37 cellular contexts compared by ENCODE assay signal in genomic region chr3:69805491-69805890, GRCh38.
DNase-seq lines count a peak whose midpoint lies in the region; ATAC-seq, FAIRE-seq and TF ChIP-seq lines count a peak whose summit lies in the region.
"Had no signal": no experiment of that assay in that cellular context is flagged by ENCODE, and none has a peak within 500 bp of the region (broad histone marks: within the 10 kb centered on the region; RNA-seq: fewer than 3 reads in every experiment).

No MANE protein-coding gene starts in this region.

- H2AFZ ChIP-seq in IMR-90 (replicated peaks; ENCODE audit: low read length, poor library complexity) = no peak overlapping the region
- no peak overlapping the region for H2AFZ ChIP-seq in trophoblast cell (ENCODE audit: insufficient read depth, low read length, poor library complexity)
- no peak overlapping the region for H2AFZ ChIP-seq in H9 (ENCODE audit: low read length)

- H3K79me2 ChIP-seq in trophoblast cell (ENCODE audit: control insufficient read depth, insufficient read depth, low read length, poor library complexity) = no peaks in the 10 kb centered on the region
- no peaks in the 10 kb centered on the region for H3K79me2 ChIP-seq in H9 (ENCODE audit: insufficient read depth, low read length)

- H3K9me3 Mint-ChIP-seq in activated T-cell treated with anti-CD3 and anti-CD28 coated beads, Interleukin-2, amount 50 U/mL, for 72 hours = peaks cover 0 to 1% of the 10 kb centered on the region in 2 donors
- no peaks in the 10 kb centered on the region for H3K9me3 Mint-ChIP-seq in H9
- H3K9me3 Mint-ChIP-seq: CD4-positive, alpha-beta memory T cell; CD4-positive, alpha-beta T cell; CD8-positive, alpha-beta T cell had no signal

- H3K23ac ChIP-seq in IMR-90 (ENCODE audit: low read depth, low read length) (no peak overlapping the region), trophoblast cell (ENCODE audit: low read length) (no peak overlapping the region), H9 (ENCODE audit: insufficient read length, low read depth, low read length) (no peak overlapping the region)

- H3K56ac ChIP-seq in IMR-90 (ENCODE audit: extremely low read depth, insufficient read depth, low read length) (no peak overlapping the region), H9 (ENCODE audit: insufficient read length, low read depth, low read length) (no peak overlapping the region)

- peak; percentile 11 for FAIRE-seq in G401.6 (lab: Jason Lieb, UNC)
- FAIRE-seq: A204.1, A549, D721Med had no signal

- peak overlapping the region; percentile 41 for H3K18ac ChIP-seq in IMR-90 (ENCODE audit: low read depth, low read length)
- H3K18ac ChIP-seq in trophoblast cell (ENCODE audit: low read length) = no peak overlapping the region
- no peak overlapping the region for H3K18ac ChIP-seq in H9 (ENCODE audit: insufficient read length, low read depth, low read length)

- H3K4me3 ChIP-seq in IMR-90 (ENCODE audit: insufficient read depth, low read depth, low read length) (no peak overlapping the region), trophoblast cell (ENCODE audit: low read depth, low read length) (no peak overlapping the region)
- no peak overlapping the region for H3K4me3 ChIP-seq in effector memory CD4-positive, alpha-beta T cell (ENCODE audit: insufficient read depth, low read depth, low read length, poor library complexity, severe bottlenecking)
- H3K4me3 ChIP-seq: A549; BLaER1; BLaER1 treated with 17β-estradiol and CSF1 and Interleukin-3, amounts not matched to agents 10 nM and 100 nM had no signal

- no peak overlapping the region for H2BK5ac ChIP-seq in IMR-90 (ENCODE audit: low read depth, low read length, poor library complexity, severe bottlenecking)
- H2BK5ac ChIP-seq in trophoblast cell (ENCODE audit: low read depth, low read length, poor library complexity) = no peak overlapping the region
- H2BK5ac ChIP-seq in H9 (ENCODE audit: insufficient read length, low read length) = no peak overlapping the region

- H2BK20ac ChIP-seq in IMR-90 (ENCODE audit: low read depth, low read length) (peak overlapping the region; percentile 90), H9 (ENCODE audit: low read depth, low read length, poor library complexity, severe bottlenecking) (no peak overlapping the region)

- peak overlapping the region; percentile 73; the same call in 1 of the 2 replicates for H3K14ac ChIP-seq in IMR-90 (replicated peaks; ENCODE audit: low read depth, low read length)
- H3K14ac ChIP-seq in trophoblast cell (ENCODE audit: low read length) = no peak overlapping the region
- H3K14ac ChIP-seq in H9 (ENCODE audit: insufficient read depth, low read length) = no peak overlapping the region

- peaks cover 14% of the 10 kb centered on the region for H3K4me1 ChIP-seq in IMR-90 (ENCODE audit: control insufficient read depth, insufficient read depth, low read length)
- H3K4me1 ChIP-seq in trophoblast cell (ENCODE audit: control insufficient read depth in 1 of 2, insufficient read depth in 2 of 2, low read length in 2 of 2) = peaks cover 0 to 5% of the 10 kb centered on the region in 2 experiments
- no peaks in the 10 kb centered on the region for H3K4me1 ChIP-seq in H9 (ENCODE audit: insufficient read depth, low read length)
- H3K4me1 ChIP-seq in effector memory CD4-positive, alpha-beta T cell (ENCODE audit: control insufficient read depth, insufficient read depth, low read length, poor library complexity, severe bottlenecking) = no peaks in the 10 kb centered on the region
- H3K4me1 ChIP-seq: A549, Caco-2 had no signal

- in situ Hi-C loops in IMR-90 (cut with MboI; ENCODE audit: low sequenced_read_pairs) = loop anchor here (10.0 kb wide), 1 partner anchor 139 kb away; no protein-coding TSS in a partner anchor

- H4K8ac ChIP-seq in IMR-90 (ENCODE audit: low read depth in 2 of 2, low read length in 2 of 2) (peak overlapping the region in 1 of 2 experiments; percentile 32; a peak in 1 of 4 replicates), trophoblast cell (ENCODE audit: low read depth, low read length) (no peak overlapping the region), H9 (replicated peaks; ENCODE audit: insufficient read length, low read depth, low read length) (no peak overlapping the region)

- no peak overlapping the region for H2AK9ac ChIP-seq in IMR-90 (replicated peaks; ENCODE audit: low read depth, low read length, poor library complexity)

- H2BK12ac ChIP-seq in trophoblast cell (ENCODE audit: low read length) (no peak overlapping the region), H9 (ENCODE audit: insufficient read length, low read depth, low read length) (no peak overlapping the region)

- no peaks in the 10 kb centered on the region; the same call in 1 of the 2 replicates for H4K20me1 ChIP-seq in IMR-90 (ENCODE audit: insufficient read depth, low read length)
- H4K20me1 ChIP-seq in H9 (ENCODE audit: control insufficient read depth, insufficient read depth, insufficient read length) = no peaks in the 10 kb centered on the region
- H4K20me1 ChIP-seq: BLaER1 had no signal

- no CpG with 5 or more reads among the region's 4 CpGs for WGBS in IMR-90 (ENCODE audit: extremely low coverage in 2 of 2, insufficient read length in 1 of 2), 2 experiments
- WGBS in trophoblast cell (ENCODE audit: extremely low coverage, insufficient coverage, insufficient read length) = no CpG with 5 or more reads among the region's 4 CpGs
- WGBS in H9 (ENCODE audit: extremely low coverage, insufficient read length, low lambda C conversion rate) = no CpG with 5 or more reads among the region's 4 CpGs

- no peak for TF ChIP-seq POLR2A in IMR-90 (IDR thresholded peaks at IDR 0.05; ENCODE audit: low read depth, low read length)

- no peak overlapping the region for H3K27ac ChIP-seq in IMR-90 (ENCODE audit: insufficient read depth, low read length)
- H3K27ac ChIP-seq in trophoblast cell (ENCODE audit: low read depth, low read length) = no peak overlapping the region
- H3K27ac ChIP-seq in H9 (ENCODE audit: insufficient read length, low read depth, low read length) = no peak overlapping the region
- H3K27ac ChIP-seq in effector memory CD4-positive, alpha-beta T cell (ENCODE audit: insufficient read depth, low read length, poor library complexity, severe bottlenecking) = no peak overlapping the region
- H3K27ac ChIP-seq: 22Rv1; A549; BLaER1; BLaER1 treated with 17β-estradiol and CSF1 and Interleukin-3, amounts not matched to agents 10 nM and 100 nM; C4-2B had no signal

- H4K12ac ChIP-seq in trophoblast cell (ENCODE audit: low read depth, low read length) = no peak overlapping the region

- H3K9me3 ChIP-seq in IMR-90 (ENCODE audit: control insufficient read depth, insufficient read depth, low read length) = no peaks in the 10 kb centered on the region
- H3K9me3 ChIP-seq in trophoblast cell (ENCODE audit: insufficient read depth, low read depth, low read length) = no peaks in the 10 kb centered on the region
- no peaks in the 10 kb centered on the region for H3K9me3 ChIP-seq in H9 (ENCODE audit: control insufficient read depth, low read depth, low read length)
- no peaks in the 10 kb centered on the region for H3K9me3 ChIP-seq in effector memory CD4-positive, alpha-beta T cell (ENCODE audit: control insufficient read depth, low read length)
- H3K9me3 ChIP-seq: A549, BE2C, BLaER1, Caco-2 had no signal

- CTCF ChIA-PET in IMR-90 (lab: Yijun Ruan, JAX) = no interaction called here

- H3K4me2 ChIP-seq in IMR-90 (ENCODE audit: low read depth, low read length) (no peak overlapping the region), trophoblast cell (ENCODE audit: low read length) (no peak overlapping the region), H9 (ENCODE audit: insufficient read depth, insufficient read length, low read length) (no peak overlapping the region)
- H3K4me2 ChIP-seq: A549, BLaER1 had no signal

- intact Hi-C loops in IMR-90 (cut with micrococcal nuclease) = loop anchor here (5.0 kb wide), 1 partner anchor 52 kb away; no protein-coding TSS in a partner anchor

- H2BK15ac ChIP-seq in IMR-90 (ENCODE audit: low read depth, low read length) (no peak overlapping the region), H9 (ENCODE audit: low read depth, low read length) (no peak overlapping the region)

- no peak for TF ChIP-seq RAD21 in IMR-90 (IDR thresholded peaks at IDR 0.05; ENCODE audit: low read length)

- H3K27me3 Mint-ChIP-seq in activated T-cell treated with anti-CD3 and anti-CD28 coated beads, Interleukin-2, amount 50 U/mL, for 72 hours (ENCODE audit: low read depth) = no peaks in the 10 kb centered on the region
- no peaks in the 10 kb centered on the region; the same call in none of the 2 replicates for H3K27me3 Mint-ChIP-seq in H9 (ENCODE audit: low read depth)
- H3K27me3 Mint-ChIP-seq: CD4-positive, alpha-beta memory T cell; CD4-positive, alpha-beta T cell had no signal

- peaks cover 6% of the 10 kb centered on the region; the same call in 1 of the 2 replicates for H3K9me1 ChIP-seq in IMR-90 (ENCODE audit: insufficient read depth, low read length)

- H3K36me3 Mint-ChIP-seq in activated T-cell treated with anti-CD3 and anti-CD28 coated beads, Interleukin-2, amount 50 U/mL, for 72 hours (ENCODE audit: insufficient read depth in 2 of 2) = no peaks in the 10 kb centered on the region
- H3K36me3 Mint-ChIP-seq in H9 (ENCODE audit: insufficient read depth in 1 of 3, low read depth in 3 of 3) = no peaks in the 10 kb centered on the region
- H3K36me3 Mint-ChIP-seq: CD4-positive, alpha-beta memory T cell; CD4-positive, CD25-positive, alpha-beta regulatory T cell; CD8-positive, alpha-beta memory T cell; CD8-positive, alpha-beta T cell had no signal

- peak overlapping the region; percentile 33; the same call in 1 of the 2 replicates for H2BK120ac ChIP-seq in IMR-90 (ENCODE audit: low read depth, low read length)
- no peak overlapping the region for H2BK120ac ChIP-seq in trophoblast cell (ENCODE audit: insufficient read depth, low read length, poor library complexity)
- no peak overlapping the region for H2BK120ac ChIP-seq in H9 (ENCODE audit: low read depth, low read length, poor library complexity, severe bottlenecking)

- H3K4me1 Mint-ChIP-seq in activated T-cell treated with anti-CD3 and anti-CD28 coated beads, Interleukin-2, amount 50 U/mL, for 72 hours (ENCODE audit: low read depth) = no peaks in the 10 kb centered on the region
- peaks cover 10 to 11% of the 10 kb centered on the region in 2 experiments for H3K4me1 Mint-ChIP-seq in H9
- H3K4me1 Mint-ChIP-seq: B cell; CD4-positive, alpha-beta memory T cell; CD4-positive, CD25-positive, alpha-beta regulatory T cell; CD8-positive, alpha-beta memory T cell had no signal

- peak overlapping the region; percentile 61; the same call in 1 of the 2 replicates for H4K91ac ChIP-seq in IMR-90 (ENCODE audit: insufficient read depth, low read depth, low read length)
- no peak overlapping the region for H4K91ac ChIP-seq in trophoblast cell (ENCODE audit: low read depth, low read length)
- no peak overlapping the region for H4K91ac ChIP-seq in H9 (ENCODE audit: insufficient read length, low read depth, low read length)

- POLR2A ChIA-PET in IMR-90 (lab: Charles Lee; ENCODE audit: unreplicated experiment) = interaction anchor here (0.6 kb wide), 1 partner anchor 31 kb away, joined by 3 read pairs; no protein-coding TSS in a partner anchor

- DNase-seq in activated T-cell treated with anti-CD3 and anti-CD28 coated beads, Interleukin-2, amount 50 U/mL, for 72 hours = no peak
- no peak for DNase-seq in activated T-cell treated with anti-CD3 and anti-CD28 coated beads, Interleukin-2, amount 50 U/mL, for 48 hours
- no peak for DNase-seq in IMR-90
- DNase-seq in trophoblast cell = peak; percentile 85 to 94
- no peak for DNase-seq in H9
- no peak for DNase-seq in AG08396 (ENCODE audit: low spot score)
- DNase-seq in effector memory CD4-positive, alpha-beta T cell = no peak
- DNase-seq: 8988T; ACHN; AML-193; BE2C; C1 segment of cervical spinal cord; Caco-2; Calu3; CD4-positive, alpha-beta memory T cell; CD4-positive, alpha-beta T cell; CD4-positive, CD25-positive, alpha-beta regulatory T cell; CD8-positive, alpha-beta memory T cell; CD8-positive, alpha-beta T cell; COR-L47; DMS 273 treated with DMSO at 0.1 percent for 48 hours; DMS153; DMS53; DMS79; DMS79 treated with DMSO at 0.1 percent for 48 hours; DND-41; EL had no signal

- H2AK5ac ChIP-seq in IMR-90 (ENCODE audit: low read depth, low read length) (peak overlapping the region; percentile 33; the same call in 1 of the 2 replicates), trophoblast cell (ENCODE audit: low read length) (no peak overlapping the region), H9 (ENCODE audit: insufficient read length, low read length) (no peak overlapping the region)

- H3K36me3 ChIP-seq in IMR-90 (ENCODE audit: control insufficient read depth, insufficient read depth, low read length) (no peaks in the 10 kb centered on the region), trophoblast cell (ENCODE audit: control insufficient read depth in 1 of 2, insufficient read depth in 2 of 2, low read length in 2 of 2) (no peaks in the 10 kb centered on the region)
- H3K36me3 ChIP-seq in effector memory CD4-positive, alpha-beta T cell (ENCODE audit: control insufficient read depth, insufficient read depth, low read length) = no peaks in the 10 kb centered on the region
- H3K36me3 ChIP-seq: BE2C, BLaER1 had no signal

- H3K79me1 ChIP-seq in IMR-90 (ENCODE audit: low read depth in 1 of 2, low read length in 2 of 2) (peaks cover 21 to 32% of the 10 kb centered on the region in 2 experiments), trophoblast cell (ENCODE audit: low read length) (no peaks in the 10 kb centered on the region), H9 (ENCODE audit: insufficient read depth, low read depth, low read length, poor library complexity, severe bottlenecking) (no peaks in the 10 kb centered on the region)

- BruUV-seq in IMR-90 (replicated peaks; lab: Mats Ljungman, UMichigan) = no TSS peak

- peak overlapping the region; percentile 35 for H3K27ac Mint-ChIP-seq in activated T-cell treated with anti-CD3 and anti-CD28 coated beads, Interleukin-2, amount 50 U/mL, for 72 hours
- no peak overlapping the region for H3K27ac Mint-ChIP-seq in H9
- H3K27ac Mint-ChIP-seq: B cell; CD14-positive monocyte; CD4-positive, alpha-beta memory T cell; CD4-positive, alpha-beta T cell; CD4-positive, CD25-positive, alpha-beta regulatory T cell; CD8-positive, alpha-beta memory T cell; CD8-positive, alpha-beta T cell had no signal

- H3K23me2 ChIP-seq in H9 (ENCODE audit: insufficient read length, low read depth, low read length, poor library complexity, severe bottlenecking) = no peaks in the 10 kb centered on the region

- H4K5ac ChIP-seq in IMR-90 (ENCODE audit: low read depth, low read length) (no peak overlapping the region), H9 (ENCODE audit: insufficient read length, low read depth, low read length) (no peak overlapping the region)

- H3K4ac ChIP-seq in IMR-90 (ENCODE audit: low read depth, low read length) (peak overlapping the region; percentile 56; the same call in 1 of the 2 replicates), trophoblast cell (ENCODE audit: low read depth, low read length) (no peak overlapping the region), H9 (ENCODE audit: low read depth, low read length) (no peak overlapping the region)

- H3T11ph ChIP-seq in H9 (ENCODE audit: low read length) = no peak overlapping the region

- no peak for ATAC-seq in activated T-cell treated with anti-CD3 and anti-CD28 coated beads, Interleukin-2, amount 50 U/mL, for 72 hours (replicated peaks in 1 of 2)
- no peak for ATAC-seq in IMR-90 (ENCODE audit: low read depth)
- ATAC-seq: A549; CD8-positive, alpha-beta T cell had no signal

- dilution Hi-C loops in IMR-90 (cut with HindIII; ENCODE audit: low sequenced_read_pairs, unreplicated experiment) = no loop called here

- H3K9ac ChIP-seq in IMR-90 (ENCODE audit: low read depth, low read length) = no peak overlapping the region
- H3K9ac ChIP-seq in trophoblast cell (ENCODE audit: low read length) = no peak overlapping the region
- H3K9ac ChIP-seq in H9 (ENCODE audit: extremely low read depth, insufficient read length, low read length) = no peak overlapping the region
- H3K9ac ChIP-seq: BLaER1; BLaER1 treated with 17β-estradiol and CSF1 and Interleukin-3, amounts not matched to agents 10 nM and 100 nM had no signal

- H3K4me3 Mint-ChIP-seq in activated T-cell treated with anti-CD3 and anti-CD28 coated beads, Interleukin-2, amount 50 U/mL, for 72 hours = no peak overlapping the region
- no peak overlapping the region for H3K4me3 Mint-ChIP-seq in H9
- H3K4me3 Mint-ChIP-seq: B cell; CD14-positive monocyte; CD4-positive, alpha-beta memory T cell; CD4-positive, alpha-beta T cell; CD4-positive, CD25-positive, alpha-beta regulatory T cell; CD8-positive, alpha-beta memory T cell; CD8-positive, alpha-beta T cell had no signal

- TF ChIP-seq CTCF in IMR-90 (conservative IDR thresholded peaks at IDR 0.05; ENCODE audit: low read depth, low read length) = no peak
- TF ChIP-seq CTCF in H9 (conservative IDR thresholded peaks at IDR 0.05) = no peak

- H3K27me3 ChIP-seq in IMR-90 (ENCODE audit: control insufficient read depth, insufficient read depth, low read length) (no peaks in the 10 kb centered on the region), trophoblast cell (ENCODE audit: insufficient read depth, low read length) (no peaks in the 10 kb centered on the region), H9 (ENCODE audit: insufficient read depth, low read length) (no peaks in the 10 kb centered on the region)
- H3K27me3 ChIP-seq in effector memory CD4-positive, alpha-beta T cell (replicated peaks; ENCODE audit: control insufficient read depth, insufficient read depth, low read length, poor library complexity, severe bottlenecking) = no peaks in the 10 kb centered on the region
- H3K27me3 ChIP-seq: BE2C; BLaER1; BLaER1 treated with 17β-estradiol and CSF1 and Interleukin-3, amounts not matched to agents 10 nM and 100 nM had no signal

Comparison
In these comparisons a context has a peak if more than half of its experiments do, and no peak if none do; other contexts are left out.
1. DNase-seq: peak in trophoblast cell (2 of 2); none in activated T-cell treated with anti-CD3 and anti-CD28 coated beads, Interleukin-2, amount 50 U/mL, for 72 hours (0 of 2), activated T-cell treated with anti-CD3 and anti-CD28 coated beads, Interleukin-2, amount 50 U/mL, for 48 hours (0 of 2), IMR-90 (single experiment), H9 (single experiment), AG08396 (single experiment) and effector memory CD4-positive, alpha-beta T cell (0 of 3).